In the genomic region with DNA sequence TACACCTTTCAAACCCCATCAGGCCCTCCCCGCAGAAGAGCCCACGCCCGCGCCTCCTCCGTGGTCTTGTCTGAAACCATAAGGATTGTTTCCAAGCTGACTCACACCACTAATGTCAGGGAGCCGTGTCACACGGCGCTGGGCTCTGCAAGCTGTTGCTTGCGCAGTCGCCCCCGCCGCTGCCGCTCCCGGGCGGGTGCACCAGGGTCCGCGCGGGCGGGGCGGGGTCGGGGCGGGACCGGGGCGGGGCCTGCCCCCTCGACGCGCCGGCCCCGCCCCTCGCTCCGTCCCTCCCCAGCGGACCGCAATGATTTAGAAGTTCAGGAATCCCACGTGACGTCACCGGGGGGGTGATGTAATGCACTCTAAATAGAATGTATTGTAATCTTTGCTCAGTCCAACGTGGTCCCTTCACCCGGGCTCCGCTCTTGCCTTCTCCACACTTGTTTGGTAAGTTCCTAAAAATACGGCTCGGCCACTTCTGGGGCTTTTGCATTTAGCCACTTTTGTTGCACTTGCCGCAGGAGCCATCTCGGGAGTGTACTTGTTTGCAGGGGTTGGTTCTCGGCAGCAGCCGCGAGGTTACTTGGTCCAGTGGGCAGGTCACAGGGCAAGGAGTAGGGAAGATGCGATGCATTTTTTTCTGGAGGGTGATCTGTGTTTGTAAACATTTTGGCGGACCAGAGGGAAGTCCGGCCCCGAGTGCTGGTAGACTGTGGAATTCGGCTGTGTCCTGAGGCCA, we compare ENCODE assay signal across 8 cellular contexts. TPM values are rescaled to one million over a fixed set of nuclear protein-coding genes. Genes with fewer than 3 reads are reported as not detected.
DNase-seq lines count a peak whose midpoint lies in the region; ATAC-seq and TF ChIP-seq lines count a peak whose summit lies in the region.

No MANE protein-coding gene starts in this region.

- peaks cover 0 to 39% of the 10 kb centered on the region in 2 donors for H3K4me1 ChIP-seq in right atrium auricular region
- peaks cover 23% of the 10 kb centered on the region for H3K4me1 ChIP-seq in upper lobe of right lung

- H3K27me3 ChIP-seq in right atrium auricular region (no peaks in the 10 kb centered on the region), upper lobe of right lung (peaks cover 35% of the 10 kb centered on the region)

- H3K27ac ChIP-seq in right atrium auricular region (peak overlapping the region; percentile 89 to 98), upper lobe of right lung (peak overlapping the region; percentile 55)

- no peak for TF ChIP-seq CTCF in astrocyte of the cerebellum (IDR thresholded peaks at IDR 0.05; ENCODE audit: low read depth, low read length, missing control alignments)
- TF ChIP-seq CTCF in right atrium auricular region (IDR thresholded peaks at IDR 0.05) = no peak
- no peak for TF ChIP-seq CTCF in upper lobe of right lung (IDR thresholded peaks at IDR 0.05)

- no peaks in the 10 kb centered on the region for H3K9me3 ChIP-seq in right atrium auricular region
- no peaks in the 10 kb centered on the region for H3K9me3 ChIP-seq in upper lobe of right lung

- intact Hi-C loops in posterior vena cava (cut with DNase I) = loop anchor here in 1 of 2 donors (5.0 to 10.0 kb wide), 2 partner anchors 218 to 276 kb away; no protein-coding TSS in a partner anchor
- intact Hi-C loops in upper lobe of right lung (cut with DNase I) = no loop called here

- H3K4me3 ChIP-seq in astrocyte of the cerebellum (ENCODE audit: low read depth, low read length) (peak overlapping the region; percentile 53), right atrium auricular region (peak overlapping the region; percentile 78 to 91), upper lobe of right lung (peak overlapping the region; percentile 48)

- DNase-seq in NAMALWA (ENCODE audit: low spot score) (peak; percentile 82), SKM-1 (lab: John Stamatoyannopoulos, UW; ENCODE audit: unreplicated experiment) (peak; percentile 72), astrocyte of the cerebellum (ENCODE audit: low read depth) (peak; percentile 93), right atrium auricular region (ENCODE audit: low spot score) (peak; percentile 100), posterior vena cava (ENCODE audit: low spot score) (peak; percentile 97), upper lobe of right lung (peak; percentile 90)

- in situ Hi-C loops in astrocyte of the cerebellum (cut with HindIII; ENCODE audit: low sequenced_read_pairs) = no loop called here

- H3K36me3 ChIP-seq in right atrium auricular region (no peaks in the 10 kb centered on the region), upper lobe of right lung (no peaks in the 10 kb centered on the region)

- ATAC-seq in GM18499 (IDR thresholded peaks at IDR 0.05; ENCODE audit: insufficient read depth, unreplicated experiment) (peak; percentile 37), upper lobe of right lung (peak; percentile 92), GM19324 (IDR thresholded peaks at IDR 0.05; ENCODE audit: low FRiP score, unreplicated experiment) (no peak)

RNA-seq across cellular contexts. Expression of gene CREB5, which starts 3.2 kb away (rescaled TPM):
- total RNA-seq in right atrium auricular region = 10 to 100 TPM; 10.5 to 20.8 TPM
- total RNA-seq in posterior vena cava = 10 to 100 TPM; 21.5 to 21.9 TPM
- total RNA-seq in upper lobe of right lung = 8.9 TPM
